8 cellular contexts compared by ENCODE assay signal in genomic region chr12:13196302-13196921, GRCh38. TPM values are rescaled to one million over a fixed set of nuclear protein-coding genes. Genes with fewer than 3 reads are reported as not detected.
DNase-seq lines count a peak whose midpoint lies in the region; ATAC-seq, FAIRE-seq and TF ChIP-seq lines count a peak whose summit lies in the region.

Gene EMP1, plus strand, starts transcription at chr12:13196726. Its CDS starts 14,785 bp downstream, at chr12:13211511.

- FAIRE-seq in A549 (lab: Jason Lieb, UNC) = peak; percentile 99

- in situ Hi-C loops in SK-MEL-5 (cut with HindIII; ENCODE audit: low pct_unique_long_range_greater_than_20kb, low sequenced_read_pairs) (no loop called here), transverse colon (cut with MboI; ENCODE audit: low pct_ligation_motif_present in 1 of 4, low pct_unique_long_range_greater_than_20kb in 1 of 4, low sequenced_read_pairs in 3 of 4) (no loop called here)

- DNase-seq in A549 (ENCODE audit: low read depth in 1 of 2, low spot score in 1 of 2) = peak; percentile 84 to 97
- DNase-seq in SK-MEL-5 (ENCODE audit: low read depth, low spot score) = peak; percentile 92
- DNase-seq in activated naive CD4-positive, alpha-beta T cell treated with anti-CD3 and anti-CD28 coated beads, Interleukin-2, amount 50 U/mL, for 16 hours = peak; percentile 82
- peak; percentile 98 for DNase-seq in posterior vena cava (ENCODE audit: low spot score)
- peak; percentile 93 for DNase-seq in transverse colon

- H3K36me3 ChIP-seq in gastroesophageal sphincter = no peaks in the 10 kb centered on the region
- no peaks in the 10 kb centered on the region for H3K36me3 ChIP-seq in transverse colon

- peak within 1 kb of the TSS; percentile 46 for H3K4me3 ChIP-seq in A549
- H3K4me3 ChIP-seq in gastroesophageal sphincter = peak within 1 kb of the TSS; percentile 56 to 70
- peak within 1 kb of the TSS; percentile 17 to 63 (median 40) for H3K4me3 ChIP-seq in transverse colon

- TF ChIP-seq CTCF in A549 (IDR thresholded peaks at IDR 0.05) (no peak), gastroesophageal sphincter (IDR thresholded peaks at IDR 0.05) (no peak), transverse colon (IDR thresholded peaks at IDR 0.05) (no peak)

- intact Hi-C loops in posterior vena cava (cut with DNase I) = no loop called here
- intact Hi-C loops in transverse colon (cut with DNase I; ENCODE audit: low total_unique reads) = loop anchor here (5.0 kb wide), 1 partner anchor 94 kb away; the partner anchor contains the start of gene GSG1

- H3K27ac ChIP-seq in A549 = peak within 1 kb of the TSS; percentile 72 to 83
- peak within 1 kb of the TSS; percentile 85 to 92 (median 85) for H3K27ac ChIP-seq in gastroesophageal sphincter
- peak within 1 kb of the TSS; percentile 67 to 91 (median 86) for H3K27ac ChIP-seq in transverse colon

- under 1% methylated on average over 10 of the region's 10 CpGs for WGBS in A549 (ENCODE audit: missing lambda C conversion rate)
- WGBS in gastroesophageal sphincter (ENCODE audit: low coverage in 1 of 2), 2 donors = 3 to 6% methylated on average over 5 to 10 of the region's 10 CpGs
- WGBS in transverse colon (ENCODE audit: low coverage in 1 of 2), 2 donors = 3 to 4% methylated on average over 5 to 10 of the region's 10 CpGs

- CTCF ChIA-PET in A549 (lab: Yijun Ruan, JAX) = interaction anchor here (0.6 to 10.7 kb wide), 14 partner anchors 10 to 280 kb away, joined by 3 to 131 read pairs (median 4); no protein-coding TSS in a partner anchor

- no peaks in the 10 kb centered on the region for H3K9me3 ChIP-seq in A549
- H3K9me3 ChIP-seq in gastroesophageal sphincter = no peaks in the 10 kb centered on the region
- H3K9me3 ChIP-seq in transverse colon = no peaks in the 10 kb centered on the region

- POLR2A ChIA-PET in A549 (lab: Yijun Ruan, JAX) = interaction anchor here (0.5 to 1.9 kb wide), 12 partner anchors 9 to 463 kb away, joined by 3 to 14 read pairs (median 5); no protein-coding TSS in a partner anchor

- peak; percentile 91 for ATAC-seq in A549
- ATAC-seq in GM18867 (IDR thresholded peaks at IDR 0.05; ENCODE audit: unreplicated experiment) = peak; percentile 82
- peak; percentile 80 for ATAC-seq in HG03139 (IDR thresholded peaks at IDR 0.05; ENCODE audit: unreplicated experiment)
- ATAC-seq in gastroesophageal sphincter = peak; percentile 89

- TF ChIP-seq EP300 in A549 (IDR thresholded peaks at IDR 0.05) (no peak; a peak in 2 of 5 replicates), gastroesophageal sphincter (IDR thresholded peaks at IDR 0.05) (no peak), transverse colon (IDR thresholded peaks at IDR 0.05; ENCODE audit: low read depth) (no peak)

- peak in 1 of 2 experiments; percentile 29; a peak in 1 of 5 replicates for TF ChIP-seq RAD21 in A549 (conservative IDR thresholded peaks at IDR 0.05 in 1 of 2, IDR thresholded peaks at IDR 0.05 in 1 of 2)

- TF ChIP-seq POLR2A in A549 (IDR thresholded peaks at IDR 0.05; ENCODE audit: low read length) (no peak), gastroesophageal sphincter (IDR thresholded peaks at IDR 0.05) (peak; percentile 85 to 89), transverse colon (IDR thresholded peaks at IDR 0.05) (peak; percentile 93)

- H3K27me3 ChIP-seq in gastroesophageal sphincter (peaks cover 3% of the 10 kb centered on the region), transverse colon (peaks cover 9% of the 10 kb centered on the region)

- peak within 1 kb of the TSS; percentile 74 for H3K4me2 ChIP-seq in A549

- peaks cover 46% of the 10 kb centered on the region for H3K4me1 ChIP-seq in A549
- peaks cover 0 to 57% (median 16%) of the 10 kb centered on the region in 3 donors for H3K4me1 ChIP-seq in gastroesophageal sphincter
- peaks cover 9 to 59% (median 19%) of the 10 kb centered on the region in 4 donors for H3K4me1 ChIP-seq in transverse colon

TF ChIP-seq in A549, 52 proteins besides CTCF, POLR2A, EP300 and RAD21:
- TF ChIP-seq EHF (CRISPR knock-in tag; IDR thresholded peaks at IDR 0.05) (no peak), MAZ (IDR thresholded peaks at IDR 0.05; ENCODE audit: borderline replicate concordance, low read depth, low read length) (no peak), SMC3 (IDR thresholded peaks at IDR 0.05) (peak; percentile 23; the same call in 2 of the 3 replicates), ZC3H11A (IDR thresholded peaks at IDR 0.05) (no peak), MAX (IDR thresholded peaks at IDR 0.05) (peak; percentile 45; the same call in 1 of the 2 replicates), RCOR1 (IDR thresholded peaks at IDR 0.05; ENCODE audit: low read depth, low read length) (no peak), FOSL2 (IDR thresholded peaks at IDR 0.05) (peak; percentile 57), FOSL2 (CRISPR knock-in tag; IDR thresholded peaks at IDR 0.05) (peak; percentile 88), HEYL (CRISPR knock-in tag; IDR thresholded peaks at IDR 0.05) (no peak), CEBPB (IDR thresholded peaks at IDR 0.05) (peak in 1 of 2 experiments; percentile 49; a peak in 1 of 4 replicates), EHMT2 (IDR thresholded peaks at IDR 0.05; ENCODE audit: low read depth) (no peak), TFCP2L1 (CRISPR knock-in tag; IDR thresholded peaks at IDR 0.05) (no peak), BCL3 (IDR thresholded peaks at IDR 0.05) (0 out of 3 replicates have a peak, but pooled peaks have one; percentile 52), HOXB5 (CRISPR knock-in tag; IDR thresholded peaks at IDR 0.05) (no peak), JUNB (IDR thresholded peaks at IDR 0.05) (peak; percentile 84), RFX5 (IDR thresholded peaks at IDR 0.05) (no peak), GATA3 (IDR thresholded peaks at IDR 0.05; ENCODE audit: borderline replicate concordance) (peak; percentile 58; the same call in 1 of the 2 replicates), JUN (IDR thresholded peaks at IDR 0.05) (peak; percentile 44 to 64; a peak in 2 of 5 replicates), ZSCAN20 (CRISPR knock-in tag; IDR thresholded peaks at IDR 0.05) (no peak), PHF8 (IDR thresholded peaks at IDR 0.05; ENCODE audit: borderline replicate concordance, low read depth) (no peak), MAFK (IDR thresholded peaks at IDR 0.05; ENCODE audit: partially characterized antibody) (peak; percentile 24)

RNA-seq across cellular contexts. Expression of gene EMP1, which starts in this region (rescaled TPM):
- polyA plus RNA-seq in A549 (2011; rRNA removed) (21.2 and 25.5 TPM in 2 replicates), A549 (2017; fragmentation: RNase III; extraction: RNeasy Plus Mini Kit Qiagen cat#74134 plus additional on column Dnase treatment) (17.3 to 27.0 TPM (median 19.2 TPM) in 3 replicates)
- polyA plus RNA-seq in A549 (2012; cell fraction: cytosol; rRNA removed) = 21.6 and 34.9 TPM in 2 replicates
- polyA plus RNA-seq in A549 (2012; cell fraction: nucleus; rRNA removed) = 51.4 and 74.9 TPM in 2 replicates
- 32.7 and 49.1 TPM in 2 replicates for polyA minus RNA-seq in A549 (2011; rRNA and poly(A)+ RNA removed)
- 8.7 and 14.3 TPM in 2 replicates for total RNA-seq in SK-MEL-5 (2014; rRNA removed; shearing (Covaris generic))
- 41.8 and 57.8 TPM in 2 replicates for polyA plus RNA-seq in SK-MEL-5 (2015; cell fraction: cytosol; rRNA removed)
- 9.2 and 23.4 TPM in 2 replicates for polyA plus RNA-seq in SK-MEL-5 (2015; cell fraction: nucleus; rRNA removed)
- total RNA-seq in gastroesophageal sphincter (100 to 1,000 TPM in 3 of 4 donors, 10 to 100 TPM in 1; 50.0 to 482 (median 331) TPM), posterior vena cava (100 to 1,000 TPM; 596 to 746 TPM), transverse colon (100 to 1,000 TPM in 3 of 4 donors, 10 to 100 TPM in 1; 43.2 to 837 (median 738) TPM)

Comparison
In these comparisons a context has a peak if more than half of its experiments do, and no peak if none do; other contexts are left out.
1. Peak in every context shown above with its lines: DNase-seq, ATAC-seq, H3K4me3 ChIP-seq and H3K27ac ChIP-seq.